In the genomic region with DNA sequence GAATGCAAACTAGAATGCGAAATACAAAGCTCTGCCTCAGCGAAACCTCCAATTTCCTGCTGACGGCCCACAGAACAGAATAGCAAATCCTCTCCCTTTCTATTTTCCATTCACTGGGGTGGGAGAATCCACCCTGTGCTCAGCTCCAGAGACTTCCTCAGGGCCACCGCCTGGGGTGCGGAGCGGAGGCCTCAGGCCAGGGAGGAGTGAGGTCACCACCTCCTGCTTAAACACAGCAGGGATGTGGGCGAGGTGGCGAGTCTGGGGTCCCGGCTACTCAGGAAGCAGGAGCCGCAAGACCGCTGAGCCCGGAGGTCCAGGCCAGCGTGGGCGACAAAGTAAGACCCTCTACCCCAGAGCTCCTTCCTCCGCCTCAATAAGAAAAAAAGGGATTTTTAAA, we compare ENCODE assay signal across 8 cellular contexts. TPM values are rescaled to one million over a fixed set of nuclear protein-coding genes. Genes with fewer than 3 reads are reported as not detected.
DNase-seq lines count a peak whose midpoint lies in the region; ATAC-seq and TF ChIP-seq lines count a peak whose summit lies in the region.

No MANE protein-coding gene starts in this region.

- H3K4me1 Mint-ChIP-seq in stimulated activated effector memory CD8-positive, alpha-beta T cell treated with anti-CD3 and anti-CD28 coated beads, Interleukin-12 subunit alpha, Interleukin-12 subunit beta, amount 100 ng/mL, for 72 hours, result peaks cover 7% of the 10 kb centered on the region

- H3K4me3 ChIP-seq in HUES64 (ENCODE audit: low read length), result peak overlapping the region; percentile 92
- peak overlapping the region in 1 of 4 donors; percentile 77 for H3K4me3 ChIP-seq in adrenal gland

- DNase-seq in adrenal gland, result peak in 2 of 7 donors; percentile 9 to 20
- peak; percentile 9 for DNase-seq in iPS-NIHi11 (ENCODE audit: low spot score)
- no peak for DNase-seq in stimulated activated effector memory CD8-positive, alpha-beta T cell treated with anti-CD3 and anti-CD28 coated beads, Interleukin-12 subunit alpha, Interleukin-12 subunit beta, amount 100 ng/mL, for 72 hours (ENCODE audit: low spot score in 2 of 2)
- DNase-seq in SIG-M5 treated with dmso at 0.1 percent for 504 hours (lab: John Stamatoyannopoulos, UW; ENCODE audit: unreplicated experiment), result no peak
- DNase-seq in GM13977 (ENCODE audit: low spot score), result no peak
- DNase-seq in stimulated activated naive CD4-positive, alpha-beta T cell (lab: John Stamatoyannopoulos, UW), result no peak

- intact Hi-C loops in adrenal gland (cut with DNase I), result no loop called here

- H3K9me3 ChIP-seq in HUES64 (ENCODE audit: insufficient read depth, low read depth, low read length) (no peaks in the 10 kb centered on the region), adrenal gland (replicated peaks in 1 of 3) (no peaks in the 10 kb centered on the region)

- H3K4me3 Mint-ChIP-seq in stimulated activated effector memory CD8-positive, alpha-beta T cell treated with anti-CD3 and anti-CD28 coated beads, Interleukin-12 subunit alpha, Interleukin-12 subunit beta, amount 100 ng/mL, for 72 hours, result peak overlapping the region; percentile 83

- in situ Hi-C loops in GM13977 (cut with MboI; ENCODE audit: low pct_unique_long_range_greater_than_20kb, low sequenced_read_pairs, unreplicated experiment), result no loop called here

- H3K27ac ChIP-seq in HUES64 (ENCODE audit: low read depth, low read length) (peak overlapping the region; percentile 65; the same call in 1 of the 2 replicates), adrenal gland (peak overlapping the region in 3 of 5 donors; percentile 70 to 94 (median 91))

- peaks cover 9% of the 10 kb centered on the region; the same call in 1 of the 2 replicates for H3K4me1 ChIP-seq in HUES64 (ENCODE audit: insufficient read depth, low read length)
- H3K4me1 ChIP-seq in adrenal gland (replicated peaks in 1 of 2), result peaks cover 5 to 10% of the 10 kb centered on the region in 2 donors

- H3K36me3 Mint-ChIP-seq in stimulated activated effector memory CD8-positive, alpha-beta T cell treated with anti-CD3 and anti-CD28 coated beads, Interleukin-12 subunit alpha, Interleukin-12 subunit beta, amount 100 ng/mL, for 72 hours, result peaks cover 20% of the 10 kb centered on the region

- 27% methylated on average over 15 of the region's 15 CpGs for WGBS in HUES64
- 73 to 83% (median 83%) methylated on average over 12 to 15 of the region's 15 CpGs for WGBS in adrenal gland, 4 donors

- H3K27me3 ChIP-seq in HUES64 (ENCODE audit: insufficient read depth, low read length), result no peaks in the 10 kb centered on the region
- no peaks in the 10 kb centered on the region for H3K27me3 ChIP-seq in adrenal gland

- no peaks in the 10 kb centered on the region for H3K9me3 Mint-ChIP-seq in stimulated activated effector memory CD8-positive, alpha-beta T cell treated with anti-CD3 and anti-CD28 coated beads, Interleukin-12 subunit alpha, Interleukin-12 subunit beta, amount 100 ng/mL, for 72 hours

- H3K36me3 ChIP-seq in HUES64 (ENCODE audit: insufficient read depth, low read length), result peaks cover 20% of the 10 kb centered on the region
- H3K36me3 ChIP-seq in adrenal gland (replicated peaks in 1 of 2), result peaks cover 0 to 3% of the 10 kb centered on the region in 2 donors

- no peak for ATAC-seq in stimulated activated effector memory CD8-positive, alpha-beta T cell treated with anti-CD3 and anti-CD28 coated beads, Interleukin-12 subunit alpha, Interleukin-12 subunit beta, amount 100 ng/mL, for 72 hours
- ATAC-seq in GM18907 (IDR thresholded peaks at IDR 0.05; ENCODE audit: unreplicated experiment), result no peak

- H3K9ac ChIP-seq in HUES64 (ENCODE audit: low read depth, low read length), result peak overlapping the region; percentile 0; the same call in 1 of the 2 replicates

- no peak for TF ChIP-seq POLR2A in adrenal gland (IDR thresholded peaks at IDR 0.05)

- TF ChIP-seq CTCF in adrenal gland (IDR thresholded peaks at IDR 0.05) (no peak), GM13977 (IDR thresholded peaks at IDR 0.05; ENCODE audit: extremely low read depth, insufficient read depth, missing control alignments) (no peak)

- no peak overlapping the region for H3K27ac Mint-ChIP-seq in stimulated activated effector memory CD8-positive, alpha-beta T cell treated with anti-CD3 and anti-CD28 coated beads, Interleukin-12 subunit alpha, Interleukin-12 subunit beta, amount 100 ng/mL, for 72 hours

RNA-seq across cellular contexts. Expression of gene ZNF320, which starts 0.7 kb away (rescaled TPM):
- 13.9 TPM for polyA plus RNA-seq in HUES64 (2013, experiment 1 of 2)
- 17.0 TPM for polyA plus RNA-seq in HUES64 (2013, experiment 2 of 2)
- total RNA-seq in adrenal gland, result 10 to 100 TPM in 5 of 8 donors, 1 to 10 TPM in 3; 6.5 to 21.3 (median 12.5) TPM
- 10 to 100 TPM in 1 of 3 donors, 1 to 10 TPM in 2; 4.0 to 11.6 (median 8.1) TPM for polyA plus RNA-seq in adrenal gland

RNA-seq across cellular contexts. Expression of gene ZNF888, which starts 25.1 kb away (rescaled TPM):
- 4.9 TPM for polyA plus RNA-seq in HUES64 (2013, experiment 1 of 2)
- polyA plus RNA-seq in HUES64 (2013, experiment 2 of 2), result 5.3 TPM
- 1 to 10 TPM; 2.2 to 9.0 (median 4.8) TPM for total RNA-seq in adrenal gland
- polyA plus RNA-seq in adrenal gland, result 1 to 10 TPM; 2.6 to 4.7 (median 4.0) TPM

RNA-seq across cellular contexts. Expression of gene ZNF468, which starts 40.7 kb away (rescaled TPM):
- polyA plus RNA-seq in HUES64 (2013, experiment 1 of 2), result 21.4 TPM
- polyA plus RNA-seq in HUES64 (2013, experiment 2 of 2), result 22.2 TPM
- 100 to 1,000 TPM in 1 of 8 donors, 10 to 100 TPM in 7; 10.7 to 109 (median 17.8) TPM for total RNA-seq in adrenal gland
- 10 to 100 TPM in 1 of 3 donors, 1 to 10 TPM in 2; 5.5 to 30.6 (median 5.6) TPM for polyA plus RNA-seq in adrenal gland
